23 cellular contexts compared by ENCODE assay signal in the genomic region with DNA sequence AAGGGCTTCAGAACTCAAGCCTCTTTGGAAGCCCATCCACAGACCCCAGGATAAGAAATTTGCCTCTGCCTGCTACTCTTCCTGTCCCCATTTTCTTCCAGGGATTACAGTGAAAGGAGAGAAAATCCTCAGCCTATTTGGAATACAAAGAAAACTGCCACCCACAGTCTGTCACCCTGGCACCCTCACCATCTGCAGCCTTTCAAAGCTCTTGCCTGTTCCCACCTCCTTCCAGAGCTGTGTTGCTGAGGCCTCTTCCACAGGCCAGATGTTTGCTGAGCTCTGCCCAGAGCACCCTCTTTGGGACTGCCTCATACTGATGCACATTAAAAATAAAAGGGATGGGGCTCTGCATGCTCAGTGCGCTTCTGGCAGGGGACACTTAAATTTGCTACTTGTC. TPM values are rescaled to one million over a fixed set of nuclear protein-coding genes. Genes with fewer than 3 reads are reported as not detected.
"Had no signal": no experiment of that assay in that cellular context is flagged by ENCODE, and none has a peak within 500 bp of the region (broad histone marks: within the 10 kb centered on the region; RNA-seq: fewer than 3 reads in every experiment).

No MANE protein-coding gene starts in this region.

- H2AFZ ChIP-seq: PC-9 had no signal

- H3K27me3 ChIP-seq: brain microvascular endothelial cell, cardiac muscle cell had no signal

- H3K4me2 ChIP-seq: KMS-11 had no signal

- H3K4me3 ChIP-seq: cardiac muscle cell, PC-9, SK-N-MC had no signal

- H3K36me3 ChIP-seq: brain microvascular endothelial cell, cardiac muscle cell had no signal

- H3K9ac ChIP-seq: KMS-11 had no signal

- H3K27ac ChIP-seq: brain microvascular endothelial cell, cardiac muscle cell, KMS-11, SK-N-MC, VCaP had no signal

- DNase-seq: activated CD4-positive, alpha-beta memory T cell treated with anti-CD3 and anti-CD28 coated beads, Interleukin-2, amount 10 ng/mL, durations not matched to agents 7 days and 5 days; activated CD4-positive, alpha-beta T cell treated with anti-CD3 and anti-CD28 coated beads for 36 hours; activated CD4-positive, alpha-beta T cell treated with anti-CD3 and anti-CD28 coated beads, Interleukin-2, amount 50 U/mL, for 1 hour; activated gamma-delta T cell treated with Interleukin-2 at 50 U/mL for 16 hours; activated naive CD4-positive, alpha-beta T cell treated with anti-CD3 and anti-CD28 coated beads, Interleukin-2, amount 10 ng/mL, durations not matched to agents 7 days and 5 days; activated naive CD8-positive, alpha-beta T cell treated with anti-CD3 and anti-CD28 coated beads for 36 hours; activated T-cell treated with anti-CD3 and anti-CD28 coated beads for 4 hours; activated T-cell treated with anti-CD3 and anti-CD28 coated beads, Interleukin-2, amount 50 U/mL, for 72 hours; brain microvascular endothelial cell; NCI-H1092; NCI-H1417; NCI-H2029 treated with DMSO at 0.1 percent for 48 hours; NCI-H510A treated with DMSO at 0.1 percent for 48 hours; NCI-H69; PC-9; T-helper 1 cell had no signal

- ATAC-seq: activated CD4-positive, alpha-beta T cell treated with anti-CD3 and anti-CD28 coated beads for 36 hours; activated T-cell treated with anti-CD3 and anti-CD28 coated beads, Interleukin-2, amount 50 U/mL, for 72 hours had no signal

RNA-seq across cellular contexts. Expression of a gene that starts 35.9 kb away (rescaled TPM):
- total RNA-seq: activated CD8-positive, alpha-beta memory T cell treated with anti-CD3 and anti-CD28 coated beads for 36 hours; activated T-helper 2 cell treated with anti-CD3 and anti-CD28 coated beads, Interferon-gamma antibody, Interleukin-2, Interleukin-4, amounts not matched to agents 10 μg/mL and 5 μg/mL and 100 μg/mL, durations not matched to agents 14 hours and 24 hours and 36 hours; MCF 10A had no signal
